In genomic region chr6:3390698-3391097, GRCh38 we compare ENCODE assay signal across 10 cellular contexts.
DNase-seq lines count a peak whose midpoint lies in the region; ATAC-seq and TF ChIP-seq lines count a peak whose summit lies in the region.
"Had no signal": no experiment of that assay in that cellular context is flagged by ENCODE, and none has a peak within 500 bp of the region (broad histone marks: within the 10 kb centered on the region; RNA-seq: fewer than 3 reads in every experiment).

No MANE protein-coding gene starts in this region.

- no peak overlapping the region for H3K56ac ChIP-seq in mesendoderm (ENCODE audit: low read length)

- WGBS in esophagus muscularis mucosa: 62% methylated on average over 5 of the region's 5 CpGs
- no CpG with 5 or more reads among the region's 5 CpGs for WGBS in mesendoderm (ENCODE audit: extremely low coverage, insufficient coverage, low lambda C conversion rate)

- H2BK120ac ChIP-seq in mesendoderm (ENCODE audit: low read depth, low read length): no peak overlapping the region

- H2BK5ac ChIP-seq in mesendoderm (ENCODE audit: low read length): no peak overlapping the region

- H3K4me3 ChIP-seq in esophagus muscularis mucosa: no peak overlapping the region
- H3K4me3 ChIP-seq in mucosa of descending colon: no peak overlapping the region
- no peak overlapping the region for H3K4me3 ChIP-seq in vagina
- no peak overlapping the region for H3K4me3 ChIP-seq in mesendoderm (ENCODE audit: low read length)

- intact Hi-C loops in esophagus muscularis mucosa (cut with DNase I) (no loop called here), mucosa of descending colon (cut with DNase I, micrococcal nuclease) (no loop called here), vagina (cut with DNase I) (no loop called here)

- H4K5ac ChIP-seq in mesendoderm (ENCODE audit: low read length): no peak overlapping the region

- H3K79me1 ChIP-seq in mesendoderm (ENCODE audit: low read length): no peaks in the 10 kb centered on the region

- H2BK15ac ChIP-seq in mesendoderm (replicated peaks; ENCODE audit: low read depth): no peak overlapping the region

- no peak overlapping the region for H2AK5ac ChIP-seq in mesendoderm (ENCODE audit: low read length)

- ATAC-seq in mucosa of descending colon: peak; percentile 83
- ATAC-seq: activated CD8-positive, alpha-beta T cell treated with anti-CD3 and anti-CD28 coated beads for 36 hours had no signal

- no peak overlapping the region for H3K4ac ChIP-seq in mesendoderm (ENCODE audit: low read depth, low read length)

- no peak overlapping the region for H3K23ac ChIP-seq in mesendoderm (ENCODE audit: low read length)

- TF ChIP-seq POLR2A in esophagus muscularis mucosa (IDR thresholded peaks at IDR 0.05; ENCODE audit: low read depth) (no peak), vagina (IDR thresholded peaks at IDR 0.05) (no peak)

- H3K36me3 Mint-ChIP-seq in progenitor cell of endocrine pancreas (ENCODE audit: insufficient read depth): peaks cover 6% of the 10 kb centered on the region
- H3K36me3 Mint-ChIP-seq: IgD-negative memory B cell had no signal

- H3K27ac ChIP-seq in esophagus muscularis mucosa (replicated peaks in 1 of 4) (peak overlapping the region; percentile 25 to 60 (median 47)), vagina (peak overlapping the region; percentile 62), mesendoderm (ENCODE audit: low read depth, low read length) (no peak overlapping the region)

- H4K8ac ChIP-seq in mesendoderm (ENCODE audit: low read depth, low read length): no peak overlapping the region

- H3K9me3 Mint-ChIP-seq in progenitor cell of endocrine pancreas (ENCODE audit: low read depth): no peaks in the 10 kb centered on the region
- H3K9me3 Mint-ChIP-seq: activated CD8-positive, alpha-beta T cell treated with anti-CD3 and anti-CD28 coated beads for 36 hours; central memory CD8-positive, alpha-beta T cell; IgD-negative memory B cell had no signal

- H3K79me2 ChIP-seq in mesendoderm (ENCODE audit: control insufficient read depth, insufficient read depth, low read length): no peaks in the 10 kb centered on the region

- no peaks in the 10 kb centered on the region for H3K27me3 ChIP-seq in esophagus muscularis mucosa
- no peaks in the 10 kb centered on the region for H3K27me3 ChIP-seq in vagina
- no peaks in the 10 kb centered on the region for H3K27me3 ChIP-seq in mesendoderm (ENCODE audit: insufficient read depth, low read length, poor library complexity)

- H3K18ac ChIP-seq in mesendoderm (ENCODE audit: low read length): no peak overlapping the region

- peaks cover 2% of the 10 kb centered on the region for H3K4me1 Mint-ChIP-seq in progenitor cell of endocrine pancreas (ENCODE audit: low read depth)
- H3K4me1 Mint-ChIP-seq: central memory CD8-positive, alpha-beta T cell had no signal

- TF ChIP-seq CTCF in esophagus muscularis mucosa (IDR thresholded peaks at IDR 0.05) (no peak), mucosa of descending colon (IDR thresholded peaks at IDR 0.05) (no peak), vagina (IDR thresholded peaks at IDR 0.05) (no peak), progenitor cell of endocrine pancreas (IDR thresholded peaks at IDR 0.05; ENCODE audit: unreplicated experiment) (no peak)

- no peak for TF ChIP-seq EP300 in esophagus muscularis mucosa (IDR thresholded peaks at IDR 0.05)

- DNase-seq in NCI-H460 (ENCODE audit: extremely low read depth, low read depth) (peak; percentile 71), esophagus muscularis mucosa (ENCODE audit: extremely low spot score) (no peak), mucosa of descending colon (peak; percentile 88 to 96 (median 93)), vagina (ENCODE audit: extremely low spot score in 2 of 2) (no peak), mesendoderm (no peak), progenitor cell of endocrine pancreas (ENCODE audit: low spot score, unreplicated experiment) (no peak)
- no peak for DNase-seq in NK-92 treated with Interleukin-12 subunit alpha and Interleukin-12 subunit beta, amount 100 ng/mL, for 24 hours (lab: John Stamatoyannopoulos, UW)
- DNase-seq: activated CD8-positive, alpha-beta T cell treated with anti-CD3 and anti-CD28 coated beads for 36 hours had no signal

- no peak overlapping the region for H3K4me2 ChIP-seq in mesendoderm (ENCODE audit: low read length)

- no peak overlapping the region for H3K9ac ChIP-seq in mesendoderm (ENCODE audit: low read length)

- no peak overlapping the region for H3K27ac Mint-ChIP-seq in progenitor cell of endocrine pancreas
- H3K27ac Mint-ChIP-seq: activated CD8-positive, alpha-beta T cell treated with anti-CD3 and anti-CD28 coated beads for 36 hours; IgD-negative memory B cell had no signal

- H3K27me3 Mint-ChIP-seq in progenitor cell of endocrine pancreas: no peaks in the 10 kb centered on the region
- H3K27me3 Mint-ChIP-seq: activated CD8-positive, alpha-beta T cell treated with anti-CD3 and anti-CD28 coated beads for 36 hours had no signal

- H3K9me3 ChIP-seq in esophagus muscularis mucosa: no peaks in the 10 kb centered on the region
- no peaks in the 10 kb centered on the region for H3K9me3 ChIP-seq in mucosa of descending colon
- H3K9me3 ChIP-seq in vagina: no peaks in the 10 kb centered on the region

- peaks cover 0 to 25% (median 8%) of the 10 kb centered on the region in 4 donors for H3K4me1 ChIP-seq in esophagus muscularis mucosa
- H3K4me1 ChIP-seq in mucosa of descending colon (ENCODE audit: low read depth): peaks cover 31% of the 10 kb centered on the region
- peaks cover 38% of the 10 kb centered on the region for H3K4me1 ChIP-seq in vagina
- peaks cover 7% of the 10 kb centered on the region for H3K4me1 ChIP-seq in mesendoderm (ENCODE audit: control insufficient read depth, low read depth, low read length)

- H3K36me3 ChIP-seq in esophagus muscularis mucosa (no peaks in the 10 kb centered on the region), mucosa of descending colon (ENCODE audit: low read depth) (no peaks in the 10 kb centered on the region), vagina (no peaks in the 10 kb centered on the region), mesendoderm (ENCODE audit: control insufficient read depth, insufficient read depth, low read length) (no peaks in the 10 kb centered on the region)

- H3K4me3 Mint-ChIP-seq in progenitor cell of endocrine pancreas (ENCODE audit: low read depth): no peak overlapping the region
- H3K4me3 Mint-ChIP-seq: activated CD8-positive, alpha-beta T cell treated with anti-CD3 and anti-CD28 coated beads for 36 hours; central memory CD8-positive, alpha-beta T cell had no signal

Comparison
In these comparisons a context has a peak if more than half of its experiments do, and no peak if none do; other contexts are left out.
1. DNase-seq: peak in NCI-H460 (single experiment) and mucosa of descending colon (3 of 3); none in esophagus muscularis mucosa (single experiment), vagina (0 of 2), NK-92 treated with Interleukin-12 subunit alpha and Interleukin-12 subunit beta, amount 100 ng/mL, for 24 hours (single experiment), mesendoderm (single experiment) and progenitor cell of endocrine pancreas (single experiment).